8 cellular contexts compared by ENCODE assay signal in the genomic region with DNA sequence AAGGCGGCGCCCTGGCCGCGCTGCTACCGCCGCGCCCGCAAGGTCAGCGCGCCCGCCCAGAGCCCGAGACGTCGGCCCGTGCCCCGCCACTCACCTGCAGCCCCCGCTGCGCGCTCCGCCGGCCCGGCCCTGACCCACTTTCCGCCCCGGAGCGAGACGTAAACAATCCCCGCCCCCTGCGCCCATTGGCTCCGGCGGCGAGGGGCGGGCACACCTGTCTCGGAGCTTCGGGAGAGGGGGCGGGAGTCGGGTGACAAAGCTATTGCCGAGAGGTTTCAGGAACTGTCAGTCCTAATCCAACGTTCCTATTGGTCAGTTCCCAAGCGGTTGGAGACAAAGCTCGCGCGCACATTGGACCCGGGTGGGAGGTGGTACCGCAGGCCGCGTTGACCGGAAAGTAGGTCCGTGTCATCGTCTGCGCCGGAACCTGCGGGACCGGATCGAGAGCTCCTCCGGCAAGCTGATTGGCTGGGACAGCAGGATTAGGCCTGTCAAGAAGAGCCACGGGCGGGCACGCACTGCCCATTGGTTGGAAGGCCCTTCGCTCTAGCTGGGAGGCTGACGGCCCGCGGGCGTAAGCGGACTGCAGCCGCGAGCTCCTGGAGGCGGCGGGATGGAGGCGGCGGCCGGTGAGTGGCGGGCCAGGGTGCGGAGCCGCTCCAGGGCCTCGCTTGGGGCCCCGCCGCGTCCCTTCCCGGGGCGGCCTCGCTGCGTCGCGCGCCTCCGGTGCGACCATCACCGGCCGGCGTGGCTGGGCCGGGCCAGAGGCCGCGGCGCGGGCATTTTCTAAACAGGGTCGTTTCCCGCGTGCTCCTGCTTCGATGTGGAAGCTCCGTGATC. TPM values are rescaled to one million over a fixed set of nuclear protein-coding genes. Genes with fewer than 3 reads are reported as not detected.
DNase-seq lines count a peak whose midpoint lies in the region; ATAC-seq, FAIRE-seq and TF ChIP-seq lines count a peak whose summit lies in the region.

A gene with protein sequence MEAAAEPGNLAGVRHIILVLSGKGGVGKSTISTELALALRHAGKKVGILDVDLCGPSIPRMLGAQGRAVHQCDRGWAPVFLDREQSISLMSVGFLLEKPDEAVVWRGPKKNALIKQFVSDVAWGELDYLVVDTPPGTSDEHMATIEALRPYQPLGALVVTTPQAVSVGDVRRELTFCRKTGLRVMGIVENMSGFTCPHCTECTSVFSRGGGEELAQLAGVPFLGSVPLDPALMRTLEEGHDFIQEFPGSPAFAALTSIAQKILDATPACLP (plus strand): TSS at position 553 of the 840 bp plus-strand sequence. CDS start 61 bp downstream, at position 614.
A gene (minus strand): TSS at position 164 of the 840 bp plus-strand sequence. CDS start 1,088 bp downstream, outside the sequence.

- DNase-seq in CD1c-positive myeloid dendritic cell (ENCODE audit: extremely low spot score) (peak; percentile 100), NCI-H82 treated with DMSO at 0.1 percent for 48 hours (lab: John Stamatoyannopoulos, UW; ENCODE audit: unreplicated experiment) (peak; percentile 99), dermis microvascular lymphatic vessel endothelial cell (ENCODE audit: low read depth in 2 of 2) (peak; percentile 100), HepG2 (ENCODE audit: low spot score) (peak; percentile 99)
- DNase-seq in activated CD4-positive, alpha-beta memory T cell treated with anti-CD3 and anti-CD28 coated beads for 36 hours = peak; percentile 100
- DNase-seq in stimulated activated CD4-positive, alpha-beta T cell treated with anti-CD3 and anti-CD28 coated beads, Interleukin-4, amount 100 ng/mL, for 1 hour = peak; percentile 96

- peaks cover 26% of the 10 kb centered on the region for H3K79me2 ChIP-seq in HepG2 (ENCODE audit: insufficient read depth, low read length)

- H3K36me3 Mint-ChIP-seq in activated CD4-positive, alpha-beta memory T cell treated with anti-CD3 and anti-CD28 coated beads for 36 hours = peaks cover 3% of the 10 kb centered on the region

- peak within 1 kb of the TSS; percentile 70 for H3K27ac ChIP-seq in HepG2 (ENCODE audit: extremely low read length, insufficient read depth, low read length)

- TF ChIP-seq CTCF in HepG2 (CRISPR knock-in tag; IDR thresholded peaks at IDR 0.05) = no peak

- H4K20me1 ChIP-seq in HepG2 (ENCODE audit: insufficient read depth, low read length) = peaks cover 4% of the 10 kb centered on the region; the same call in 1 of the 2 replicates

- peak within 1 kb of the TSS; percentile 92 for H3K4me3 Mint-ChIP-seq in activated CD4-positive, alpha-beta memory T cell treated with anti-CD3 and anti-CD28 coated beads for 36 hours

- peak; percentile 41 to 74; a peak in 3 of 4 replicates for TF ChIP-seq POLR2A in HepG2 (IDR thresholded peaks at IDR 0.05; ENCODE audit: insufficient read depth in 1 of 2, low read depth in 2 of 2, low read length in 2 of 2)

- CTCF ChIA-PET in activated CD4-positive, alpha-beta memory T cell treated with anti-CD3 and anti-CD28 coated beads for 36 hours (lab: Charles Lee) = interaction anchor here (0.6 to 3.5 kb wide), 19 partner anchors 10 to 373 kb away, joined by 3 to 42 read pairs (median 3); a partner anchor contains a TSS
- CTCF ChIA-PET in HepG2 (lab: Yijun Ruan, JAX; ENCODE audit: low intra/inter-chr PET ratio, low total read pairs) = interaction anchor here (1.9 kb wide), 1 partner anchor 30 kb away, joined by 8 read pairs; no protein-coding TSS in a partner anchor

- H3K4me1 Mint-ChIP-seq in activated CD4-positive, alpha-beta memory T cell treated with anti-CD3 and anti-CD28 coated beads for 36 hours (ENCODE audit: low read depth) = peaks cover 20% of the 10 kb centered on the region

- whole genome bisulfite sequencing in HepG2 (ENCODE audit: low lambda C conversion rate) = no CpG with 5 or more reads among the region's 100 CpGs

- peak within 1 kb of the TSS; percentile 94 to 96 (median 94) for H3K4me3 ChIP-seq in HepG2 (replicated peaks in 1 of 3; ENCODE audit: insufficient read depth in 1 of 3, low read depth in 2 of 3, low read length in 3 of 3)

- TF ChIP-seq EP300 in HepG2 (IDR thresholded peaks at IDR 0.05; ENCODE audit: low read depth in 2 of 2, low read length in 2 of 2) (no peak), HepG2 (CRISPR knock-in tag; IDR thresholded peaks at IDR 0.05; ENCODE audit: borderline replicate concordance) (no peak)

- peak within 1 kb of the TSS; percentile 78 for H3K27ac Mint-ChIP-seq in activated CD4-positive, alpha-beta memory T cell treated with anti-CD3 and anti-CD28 coated beads for 36 hours

- peak; percentile 82 for ATAC-seq in GM19438 (IDR thresholded peaks at IDR 0.05; ENCODE audit: low read depth, unreplicated experiment)
- peak; percentile 60 for ATAC-seq in HG03575 (IDR thresholded peaks at IDR 0.05; ENCODE audit: extremely low read depth, insufficient number of reproducible peaks, low FRiP score, unreplicated experiment)
- ATAC-seq in HepG2 = peak; percentile 90

- H2AFZ ChIP-seq in HepG2 (ENCODE audit: low read length) = no peak within 1 kb of the TSS

- POLR2A ChIA-PET in activated CD4-positive, alpha-beta memory T cell treated with anti-CD3 and anti-CD28 coated beads for 36 hours (lab: Charles Lee) = interaction anchor here (0.5 to 5.4 kb wide), 15 partner anchors 9 to 404 kb away, joined by 3 to 56 read pairs (median 4); a partner anchor contains a TSS
- POLR2A ChIA-PET in HepG2 (lab: Yijun Ruan, JAX) = interaction anchor here (0.6 to 4.4 kb wide), 22 partner anchors 8 to 362 kb away, joined by 3 to 57 read pairs (median 5); a partner anchor contains a TSS

- intact Hi-C loops in activated CD4-positive, alpha-beta memory T cell treated with anti-CD3 and anti-CD28 coated beads for 36 hours (cut with micrococcal nuclease) = loop anchor here (1.0 to 2.0 kb wide), 3 partner anchors 9 to 160 kb away; a partner anchor contains a TSS
- intact Hi-C loops in HepG2 (cut with micrococcal nuclease; ENCODE audit: unreplicated experiment) = loop anchor here (2.0 to 5.0 kb wide), 2 partner anchors 30 to 45 kb away; a partner anchor contains a TSS

- H3K27me3 ChIP-seq in HepG2 (ENCODE audit: control insufficient read depth in 1 of 2, insufficient read depth in 2 of 2, low read length in 2 of 2) = peaks cover 0 to 2% of the 10 kb centered on the region in 2 experiments; a peak in 1 of 5 replicates

- H3K27me3 Mint-ChIP-seq in activated CD4-positive, alpha-beta memory T cell treated with anti-CD3 and anti-CD28 coated beads for 36 hours = no peaks in the 10 kb centered on the region

- TF ChIP-seq RAD21 in HepG2 (CRISPR knock-in tag; IDR thresholded peaks at IDR 0.05) = no peak

- H3K4me2 ChIP-seq in HepG2 (ENCODE audit: low read depth, low read length) = peak within 1 kb of the TSS; percentile 86

- no TSS peak for BruUV-seq in HepG2 (replicated peaks; lab: Mats Ljungman, UMichigan)

- H3K4me1 ChIP-seq in HepG2 (ENCODE audit: insufficient read depth, low read length) = peaks cover 22% of the 10 kb centered on the region

- H3K9ac ChIP-seq in HepG2 (ENCODE audit: insufficient read depth, low read depth, low read length) = peak within 1 kb of the TSS; percentile 86

- H3K9me3 ChIP-seq in HepG2 (ENCODE audit: low read length) = no peaks in the 10 kb centered on the region

- H3K36me3 ChIP-seq in HepG2 (replicated peaks in 1 of 2; ENCODE audit: control insufficient read depth in 1 of 2, insufficient read depth in 2 of 2, low read length in 2 of 2) = peaks cover 3 to 4% of the 10 kb centered on the region in 2 experiments; a peak in 3 of 5 replicates

- peak; percentile 99 for FAIRE-seq in HepG2 (lab: Jason Lieb, UNC)

- in situ Hi-C loops in HepG2 (cut with HindIII; ENCODE audit: extremely low pct_ligation_motif_present, low pct_unique_long_range_greater_than_20kb) = loop anchor here (5.0 kb wide), 1 partner anchor 40 kb away; no protein-coding TSS in a partner anchor

- no peaks in the 10 kb centered on the region for H3K9me3 Mint-ChIP-seq in activated CD4-positive, alpha-beta memory T cell treated with anti-CD3 and anti-CD28 coated beads for 36 hours

RNA-seq across cellular contexts. Expression of the first gene that starts in this region (rescaled TPM):
- 10 to 100 TPM; 45.9 to 48.0 TPM for total RNA-seq in activated CD4-positive, alpha-beta memory T cell treated with anti-CD3 and anti-CD28 coated beads for 36 hours
- total RNA-seq in dermis microvascular lymphatic vessel endothelial cell = 58.9 and 76.7 TPM in 2 replicates
- total RNA-seq in HepG2 (2016; rRNA removed; fragmentation: Illumina TruSeq; extraction: Trizol) = 43.8 and 61.5 TPM in 2 replicates
- total RNA-seq in HepG2 (2016; cell fraction: cytosol; rRNA removed; fragmentation: Illumina TruSeq; extraction: Trizol; ENCODE audit: low read depth) = 45.7 and 50.6 TPM in 2 replicates
- 43.0 and 67.3 TPM in 2 replicates for total RNA-seq in HepG2 (2016; cell fraction: insoluble cytoplasmic fraction; rRNA removed; fragmentation: Illumina TruSeq; extraction: Trizol)
- total RNA-seq in HepG2 (2016; cell fraction: membrane; rRNA removed; fragmentation: Illumina TruSeq; extraction: Trizol) = 59.0 and 63.2 TPM in 2 replicates
- total RNA-seq in HepG2 (2016; cell fraction: nucleus; rRNA removed; fragmentation: Illumina TruSeq; extraction: Trizol) = 26.2 and 29.2 TPM in 2 replicates
- polyA plus RNA-seq in HepG2 (2011; rRNA removed) = 25.7 and 33.5 TPM in 2 replicates
- 26.7 and 51.2 TPM in 2 replicates for polyA plus RNA-seq in HepG2 (2011; cell fraction: cytosol; rRNA removed)
- 80.7 and 89.5 TPM in 2 replicates for polyA plus RNA-seq in HepG2 (2011; cell fraction: nucleus; rRNA removed)
- polyA plus RNA-seq in HepG2 (2012) = 19.8 and 31.7 TPM in 2 replicates
- 46.9 and 52.9 TPM in 2 replicates for polyA plus RNA-seq in HepG2 (2016; cell fraction: cytosol; fragmentation: Illumina TruSeq; extraction: Trizol; ENCODE audit: low read depth)
- polyA plus RNA-seq in HepG2 (2016; cell fraction: insoluble cytoplasmic fraction; fragmentation: Illumina TruSeq; extraction: Trizol; ENCODE audit: low read depth) = 40.4 and 46.6 TPM in 2 replicates
- polyA plus RNA-seq in HepG2 (2016; cell fraction: membrane; fragmentation: Illumina TruSeq; extraction: Trizol; ENCODE audit: low read depth) = 47.2 and 53.9 TPM in 2 replicates
- polyA plus RNA-seq in HepG2 (2016; cell fraction: nucleus; fragmentation: Illumina TruSeq; extraction: Trizol; ENCODE audit: insufficient read depth, low read depth) = 63.4 and 63.9 TPM in 2 replicates
- 21.1 and 26.9 TPM in 2 replicates for polyA minus RNA-seq in HepG2 (2011; rRNA and poly(A)+ RNA removed; ENCODE audit: low replicate concordance)
- polyA minus RNA-seq in HepG2 (2011; cell fraction: cytosol; rRNA and poly(A)+ RNA removed) = 14.3 and 16.7 TPM in 2 replicates
- 12.1 and 14.0 TPM in 2 replicates for polyA minus RNA-seq in HepG2 (2011; cell fraction: nucleus; rRNA and poly(A)+ RNA removed)

RNA-seq across cellular contexts. Expression of the second gene that starts in this region (rescaled TPM):
- total RNA-seq in activated CD4-positive, alpha-beta memory T cell treated with anti-CD3 and anti-CD28 coated beads for 36 hours = 10 to 100 TPM; 21.2 to 21.8 TPM
- total RNA-seq in dermis microvascular lymphatic vessel endothelial cell (35.3 and 54.2 TPM in 2 replicates), HepG2 (2016; rRNA removed; fragmentation: Illumina TruSeq; extraction: Trizol) (8.2 and 13.2 TPM in 2 replicates)
- 8.6 and 9.9 TPM in 2 replicates for total RNA-seq in HepG2 (2016; cell fraction: cytosol; rRNA removed; fragmentation: Illumina TruSeq; extraction: Trizol; ENCODE audit: low read depth)
- total RNA-seq in HepG2 (2016; cell fraction: insoluble cytoplasmic fraction; rRNA removed; fragmentation: Illumina TruSeq; extraction: Trizol) = 6.5 and 13.8 TPM in 2 replicates
- total RNA-seq in HepG2 (2016; cell fraction: membrane; rRNA removed; fragmentation: Illumina TruSeq; extraction: Trizol) = 9.4 and 12.7 TPM in 2 replicates
- total RNA-seq in HepG2 (2016; cell fraction: nucleus; rRNA removed; fragmentation: Illumina TruSeq; extraction: Trizol) = 14.1 and 16.2 TPM in 2 replicates
- polyA plus RNA-seq in HepG2 (2011; rRNA removed) = 21.9 and 26.7 TPM in 2 replicates
- 15.4 and 25.3 TPM in 2 replicates for polyA plus RNA-seq in HepG2 (2011; cell fraction: cytosol; rRNA removed)
- 142 and 184 TPM in 2 replicates for polyA plus RNA-seq in HepG2 (2011; cell fraction: nucleus; rRNA removed)
- polyA plus RNA-seq in HepG2 (2012) = 12.3 and 24.9 TPM in 2 replicates
- 6.4 and 7.5 TPM in 2 replicates for polyA plus RNA-seq in HepG2 (2016; cell fraction: cytosol; fragmentation: Illumina TruSeq; extraction: Trizol; ENCODE audit: low read depth)
- 7.6 and 8.0 TPM in 2 replicates for polyA plus RNA-seq in HepG2 (2016; cell fraction: insoluble cytoplasmic fraction; fragmentation: Illumina TruSeq; extraction: Trizol; ENCODE audit: low read depth)
- 6.8 and 7.3 TPM in 2 replicates for polyA plus RNA-seq in HepG2 (2016; cell fraction: membrane; fragmentation: Illumina TruSeq; extraction: Trizol; ENCODE audit: low read depth)
- 29.9 and 32.1 TPM in 2 replicates for polyA plus RNA-seq in HepG2 (2016; cell fraction: nucleus; fragmentation: Illumina TruSeq; extraction: Trizol; ENCODE audit: insufficient read depth, low read depth)
- 15.4 and 19.4 TPM in 2 replicates for polyA minus RNA-seq in HepG2 (2011; rRNA and poly(A)+ RNA removed; ENCODE audit: low replicate concordance)
- polyA minus RNA-seq in HepG2 (2011; cell fraction: cytosol; rRNA and poly(A)+ RNA removed) = 4.5 and 8.0 TPM in 2 replicates
- 12.4 and 13.7 TPM in 2 replicates for polyA minus RNA-seq in HepG2 (2011; cell fraction: nucleus; rRNA and poly(A)+ RNA removed)

Comparison
In these comparisons a context has a peak if more than half of its experiments do, and no peak if none do; other contexts are left out.
1. Peak in every context shown above with its lines: DNase-seq, ATAC-seq, H3K4me3 ChIP-seq and H3K27ac ChIP-seq.